8 cellular contexts compared by ENCODE assay signal in genomic region chr1:154747841-154748766, GRCh38.
DNase-seq lines count a peak whose midpoint lies in the region; ATAC-seq and TF ChIP-seq lines count a peak whose summit lies in the region.

No MANE protein-coding gene starts in this region.

- H3K27ac Mint-ChIP-seq in activated T-helper 1 cell treated with anti-CD3 and anti-CD28 coated beads, Interleukin-12 subunit alpha, Interleukin-12 subunit beta, Interleukin-2, Interleukin-4 antibody, amounts not matched to agents 30 ng/mL and 10 ng/mL and 1 ng/mL, durations not matched to agents 14 hours and 24 hours and 36 hours, result peak overlapping the region; percentile 94
- no peak overlapping the region for H3K27ac Mint-ChIP-seq in Caco-2 (ENCODE audit: unreplicated experiment)

- peak overlapping the region; percentile 85 for H3K4me3 Mint-ChIP-seq in activated T-helper 1 cell treated with anti-CD3 and anti-CD28 coated beads, Interleukin-12 subunit alpha, Interleukin-12 subunit beta, Interleukin-2, Interleukin-4 antibody, amounts not matched to agents 30 ng/mL and 10 ng/mL and 1 ng/mL, durations not matched to agents 14 hours and 24 hours and 36 hours
- H3K4me3 Mint-ChIP-seq in Caco-2 (ENCODE audit: unreplicated experiment), result no peak overlapping the region

- no peak overlapping the region for H3K27ac ChIP-seq in HEK293 (ENCODE audit: extremely low read depth, low read depth, low read length)

- H3K36me3 ChIP-seq in HEK293 (ENCODE audit: control insufficient read depth in 2 of 2, insufficient read depth in 1 of 2, low read length in 2 of 2), result no peaks in the 10 kb centered on the region
- no peaks in the 10 kb centered on the region for H3K36me3 ChIP-seq in mucosa of descending colon (ENCODE audit: low read depth)
- no peaks in the 10 kb centered on the region for H3K36me3 ChIP-seq in Caco-2 (ENCODE audit: control insufficient read depth, insufficient read depth, low read length)

- H3K36me3 Mint-ChIP-seq in activated T-helper 1 cell treated with anti-CD3 and anti-CD28 coated beads, Interleukin-12 subunit alpha, Interleukin-12 subunit beta, Interleukin-2, Interleukin-4 antibody, amounts not matched to agents 30 ng/mL and 10 ng/mL and 1 ng/mL, durations not matched to agents 14 hours and 24 hours and 36 hours (ENCODE audit: low read depth), result peaks cover 2% of the 10 kb centered on the region
- H3K36me3 Mint-ChIP-seq in Caco-2 (ENCODE audit: insufficient read depth, unreplicated experiment), result no peaks in the 10 kb centered on the region

- POLR2A ChIA-PET in HEK293 (lab: Yijun Ruan, JAX), result no interaction called here
- POLR2A ChIA-PET in HEK293T (lab: Yijun Ruan, JAX), result interaction anchor here (0.7 kb wide), 1 partner anchor 73 kb away, joined by 3 read pairs; no protein-coding TSS in a partner anchor
- POLR2A ChIA-PET in Caco-2 (lab: Charles Lee), result no interaction called here

- intact Hi-C loops in activated T-helper 1 cell treated with anti-CD3 and anti-CD28 coated beads, Interleukin-12 subunit alpha, Interleukin-12 subunit beta, Interleukin-2, Interleukin-4 antibody, amounts not matched to agents 30 ng/mL and 10 ng/mL and 1 ng/mL, durations not matched to agents 14 hours and 24 hours and 36 hours (cut with micrococcal nuclease), result loop anchor here (1.0 to 10.0 kb wide), 8 partner anchors 11 to 189 kb away; partner anchors contain the start of gene ADAR
- intact Hi-C loops in mucosa of descending colon (cut with DNase I, micrococcal nuclease), result no loop called here
- intact Hi-C loops in Caco-2 (cut with micrococcal nuclease; ENCODE audit: unreplicated experiment), result loop anchor here (10.0 kb wide), 1 partner anchor 263 kb away; no protein-coding TSS in a partner anchor

- CTCF ChIA-PET in HEK293 (lab: Yijun Ruan, JAX), result interaction anchor here (0.6 to 1.1 kb wide), 4 partner anchors 12 to 307 kb away, joined by 3 to 4 read pairs (median 4); no protein-coding TSS in a partner anchor
- CTCF ChIA-PET in HEK293T (lab: Yijun Ruan, JAX), result no interaction called here
- CTCF ChIA-PET in Caco-2 (lab: Charles Lee), result no interaction called here

- H3K9me3 ChIP-seq in HEK293 (ENCODE audit: control insufficient read depth, insufficient read depth, low read depth, low read length), result no peaks in the 10 kb centered on the region
- no peaks in the 10 kb centered on the region for H3K9me3 ChIP-seq in mucosa of descending colon
- H3K9me3 ChIP-seq in Caco-2, result no peaks in the 10 kb centered on the region

- H3K9me3 Mint-ChIP-seq in activated T-helper 1 cell treated with anti-CD3 and anti-CD28 coated beads, Interleukin-12 subunit alpha, Interleukin-12 subunit beta, Interleukin-2, Interleukin-4 antibody, amounts not matched to agents 30 ng/mL and 10 ng/mL and 1 ng/mL, durations not matched to agents 14 hours and 24 hours and 36 hours, result no peaks in the 10 kb centered on the region
- no peaks in the 10 kb centered on the region for H3K9me3 Mint-ChIP-seq in Caco-2 (ENCODE audit: unreplicated experiment)

- peaks cover 6% of the 10 kb centered on the region for H3K27me3 Mint-ChIP-seq in activated T-helper 1 cell treated with anti-CD3 and anti-CD28 coated beads, Interleukin-12 subunit alpha, Interleukin-12 subunit beta, Interleukin-2, Interleukin-4 antibody, amounts not matched to agents 30 ng/mL and 10 ng/mL and 1 ng/mL, durations not matched to agents 14 hours and 24 hours and 36 hours (ENCODE audit: insufficient read depth)
- peaks cover 36% of the 10 kb centered on the region for H3K27me3 Mint-ChIP-seq in Caco-2 (ENCODE audit: insufficient read depth, unreplicated experiment)

- H3K4me1 ChIP-seq in HEK293 (ENCODE audit: control insufficient read depth, insufficient read depth, low read length), result no peaks in the 10 kb centered on the region
- H3K4me1 ChIP-seq in mucosa of descending colon (ENCODE audit: low read depth), result peaks cover 4% of the 10 kb centered on the region
- H3K4me1 ChIP-seq in Caco-2, result no peaks in the 10 kb centered on the region

- H3K4me1 Mint-ChIP-seq in activated T-helper 1 cell treated with anti-CD3 and anti-CD28 coated beads, Interleukin-12 subunit alpha, Interleukin-12 subunit beta, Interleukin-2, Interleukin-4 antibody, amounts not matched to agents 30 ng/mL and 10 ng/mL and 1 ng/mL, durations not matched to agents 14 hours and 24 hours and 36 hours (ENCODE audit: low read depth), result peaks cover 84% of the 10 kb centered on the region
- H3K4me1 Mint-ChIP-seq in Caco-2 (ENCODE audit: low read depth, unreplicated experiment), result no peaks in the 10 kb centered on the region

- BruUV-seq in Caco-2 (replicated peaks; lab: Mats Ljungman, UMichigan), result no TSS peak

- H3K4me3 ChIP-seq in HEK293 (ENCODE audit: low read depth, low read length) (no peak overlapping the region), mucosa of descending colon (no peak overlapping the region), Caco-2 (ENCODE audit: low read depth, low read length) (no peak overlapping the region)

- DNase-seq in GM03348 (ENCODE audit: low spot score) (peak; percentile 55), NCI-H2227 treated with DMSO at 0.1 percent for 48 hours (lab: John Stamatoyannopoulos, UW) (peak; percentile 22), mucosa of descending colon (peak in 2 of 3 donors; percentile 45 to 51), HEK293T (ENCODE audit: extremely low spot score) (no peak), Caco-2 (no peak)
- peak; percentile 59 for DNase-seq in activated T-helper 1 cell treated with anti-CD3 and anti-CD28 coated beads, Interleukin-12 subunit alpha, Interleukin-12 subunit beta, Interleukin-2, Interleukin-4 antibody, amounts not matched to agents 30 ng/mL and 10 ng/mL and 1 ng/mL, durations not matched to agents 14 hours and 24 hours and 36 hours (ENCODE audit: low spot score)

- peak; percentile 52 for ATAC-seq in mucosa of descending colon
- ATAC-seq in esophagus mucosa, result no peak

- peaks cover 3% of the 10 kb centered on the region for H3K27me3 ChIP-seq in Caco-2 (replicated peaks; ENCODE audit: control insufficient read depth, insufficient read depth, low read length)

- no peak for TF ChIP-seq CTCF in HEK293 (tag by site-specific recombination; IDR thresholded peaks at IDR 0.05)
- no peak for TF ChIP-seq CTCF in mucosa of descending colon (IDR thresholded peaks at IDR 0.05)
- no peak for TF ChIP-seq CTCF in Caco-2 (IDR thresholded peaks at IDR 0.05; ENCODE audit: insufficient read depth in 1 of 2, low read depth in 1 of 2, low read length in 1 of 2, severe bottlenecking in 1 of 2, unreplicated experiment in 1 of 2)

TF ChIP-seq in HEK293, 187 proteins besides CTCF, POLR2A, EP300 and RAD21:
- no peak for TF ChIP-seq HOXD13 (CRISPR knock-in tag; IDR thresholded peaks at IDR 0.05; ENCODE audit: borderline replicate concordance)
- peak; percentile 35 for TF ChIP-seq ZIC2 (tag by site-specific recombination; IDR thresholded peaks at IDR 0.05)
TF ChIP-seq in HEK293: peak in this region for 1.

TF ChIP-seq in HEK293T, 16 proteins besides CTCF, POLR2A, EP300 and RAD21:
- TF ChIP-seq CTBP1 (IDR thresholded peaks at IDR 0.05; ENCODE audit: borderline replicate concordance), result no peak
- no peak for TF ChIP-seq HDGF (IDR thresholded peaks at IDR 0.05; ENCODE audit: borderline replicate concordance)
- TF ChIP-seq FOXM1 (IDR thresholded peaks at IDR 0.05; ENCODE audit: borderline replicate concordance), result no peak
- no peak for TF ChIP-seq SP1 (IDR thresholded peaks at IDR 0.05)
- no peak for TF ChIP-seq ARNT (IDR thresholded peaks at IDR 0.05)
- TF ChIP-seq FOXK2 (IDR thresholded peaks at IDR 0.05), result no peak
- no peak for TF ChIP-seq ELF4 (IDR thresholded peaks at IDR 0.05)
- no peak for TF ChIP-seq NFRKB (IDR thresholded peaks at IDR 0.05)
- no peak for TF ChIP-seq LEF1 (IDR thresholded peaks at IDR 0.05; ENCODE audit: borderline replicate concordance)
- TF ChIP-seq L3MBTL2 (conservative IDR thresholded peaks at IDR 0.05), result no peak
- no peak for TF ChIP-seq ZNF384 (IDR thresholded peaks at IDR 0.05)
- no peak for TF ChIP-seq PKNOX1 (IDR thresholded peaks at IDR 0.05)
- no peak for TF ChIP-seq TARDBP (IDR thresholded peaks at IDR 0.05)
- TF ChIP-seq SUZ12 (IDR thresholded peaks at IDR 0.05), result no peak

Comparison
In these comparisons a context has a peak if more than half of its experiments do, and no peak if none do; other contexts are left out.
1. DNase-seq: peak in GM03348 (single experiment), NCI-H2227 treated with DMSO at 0.1 percent for 48 hours (single experiment), activated T-helper 1 cell treated with anti-CD3 and anti-CD28 coated beads, Interleukin-12 subunit alpha, Interleukin-12 subunit beta, Interleukin-2, Interleukin-4 antibody, amounts not matched to agents 30 ng/mL and 10 ng/mL and 1 ng/mL, durations not matched to agents 14 hours and 24 hours and 36 hours (single experiment) and mucosa of descending colon (2 of 3); none in HEK293T (single experiment) and Caco-2 (0 of 2).
2. intact Hi-C loops: an anchor here in activated T-helper 1 cell treated with anti-CD3 and anti-CD28 coated beads, Interleukin-12 subunit alpha, Interleukin-12 subunit beta, Interleukin-2, Interleukin-4 antibody, amounts not matched to agents 30 ng/mL and 10 ng/mL and 1 ng/mL, durations not matched to agents 14 hours and 24 hours and 36 hours (1.0 to 10.0 kb wide) and Caco-2 (10.0 kb wide); none called in mucosa of descending colon.